ENCODE assay signal across 13 cellular contexts in genomic region chr12:57868870-57869609, GRCh38. TPM values are rescaled to one million over a fixed set of nuclear protein-coding genes. Genes with fewer than 3 reads are reported as not detected.
DNase-seq lines count a peak whose midpoint lies in the region; ATAC-seq and TF ChIP-seq lines count a peak whose summit lies in the region.
"Had no signal": no experiment of that assay in that cellular context is flagged by ENCODE, and none has a peak within 500 bp of the region (broad histone marks: within the 10 kb centered on the region; RNA-seq: fewer than 3 reads in every experiment).

No MANE protein-coding gene starts in this region.

- no peak for ATAC-seq in HG03045 (IDR thresholded peaks at IDR 0.05; ENCODE audit: unreplicated experiment)
- ATAC-seq in GM18517 (IDR thresholded peaks at IDR 0.05; ENCODE audit: unreplicated experiment) = no peak

- H3K9me3 Mint-ChIP-seq in HFFc6 = no peaks in the 10 kb centered on the region
- no peaks in the 10 kb centered on the region for H3K9me3 Mint-ChIP-seq in Calu3 (ENCODE audit: low read depth, unreplicated experiment)

- H3K27ac ChIP-seq in substantia nigra (ENCODE audit: low read depth, low read length, poor library complexity, severe bottlenecking) = peak overlapping the region; percentile 70
- H3K27ac ChIP-seq: spleen had no signal

- H3K27ac Mint-ChIP-seq in HFFc6 = peak overlapping the region; percentile 61
- no peak overlapping the region for H3K27ac Mint-ChIP-seq in Calu3 (ENCODE audit: unreplicated experiment)

- BruUV-seq in Calu3 (replicated peaks; lab: Mats Ljungman, UMichigan) = no TSS peak

- no peaks in the 10 kb centered on the region for H3K36me3 Mint-ChIP-seq in HFFc6 (ENCODE audit: low read depth)
- H3K36me3 Mint-ChIP-seq in Calu3 (ENCODE audit: insufficient read depth, unreplicated experiment) = peaks cover 5% of the 10 kb centered on the region

- CTCF ChIA-PET in Calu3 (lab: Charles Lee) = interaction anchor here (0.6 to 1.7 kb wide), 3 partner anchors 25 to 1021 kb away, joined by 3 to 4 read pairs (median 4); no protein-coding TSS in a partner anchor

- intact Hi-C loops in Calu3 (cut with micrococcal nuclease; ENCODE audit: unreplicated experiment) = no loop called here

- no peak for TF ChIP-seq CTCF in HFFc6 (IDR thresholded peaks at IDR 0.05)
- TF ChIP-seq CTCF in GM20000 (IDR thresholded peaks at IDR 0.05; ENCODE audit: extremely low read depth, missing control alignments) = no peak
- TF ChIP-seq CTCF in Calu3 (IDR thresholded peaks at IDR 0.05; ENCODE audit: unreplicated experiment) = no peak

- peak overlapping the region; percentile 24; the same call in 1 of the 2 replicates for H3K4me3 Mint-ChIP-seq in HFFc6
- no peak overlapping the region for H3K4me3 Mint-ChIP-seq in Calu3 (ENCODE audit: low read depth, unreplicated experiment)

- DNase-seq in HFFc6 (no peak), anterior cingulate cortex (lab: John Stamatoyannopoulos, UW) (peak in 55 of 58 donors; percentile 29 to 85 (median 61)), left kidney (ENCODE audit: low read depth, low spot score) (peak; percentile 74), substantia nigra (lab: John Stamatoyannopoulos, UW) (peak in 35 of 49 donors; percentile 11 to 77 (median 39)), GM20000 (ENCODE audit: low spot score) (no peak), Calu3 (no peak)
- DNase-seq: foreskin melanocyte, KG1, SHP77 treated with DMSO at 0.1 percent for 48 hours, spleen, trophoblast cell had no signal

- H3K27me3 Mint-ChIP-seq in HFFc6 (ENCODE audit: insufficient read depth) = peaks cover 2% of the 10 kb centered on the region
- H3K27me3 Mint-ChIP-seq in Calu3 (ENCODE audit: unreplicated experiment) = peaks cover 14% of the 10 kb centered on the region

- H3K4me1 Mint-ChIP-seq in HFFc6 (ENCODE audit: low read depth) = peaks cover 31% of the 10 kb centered on the region
- H3K4me1 Mint-ChIP-seq in Calu3 (ENCODE audit: low read depth, unreplicated experiment) = no peaks in the 10 kb centered on the region

RNA-seq across cellular contexts. Expression of gene CTDSP2, which starts 22.5 kb away (rescaled TPM):
- 100 to 1,000 TPM in 5 of 6 experiments, 10 to 100 TPM in 1; 99.2 to 128 (median 111) TPM for total RNA-seq in HFFc6 (2021; fragmentation: NEBNext Ultra II Directional; extraction: Animal tissue kit (Norgen Biotek cat#: 25700))
- 117 and 119 TPM in 2 replicates for total RNA-seq in Calu3 (2022)

RNA-seq across cellular contexts. Expression of gene AVIL, which starts 50.5 kb away (rescaled TPM):
- total RNA-seq in HFFc6 (2021; fragmentation: NEBNext Ultra II Directional; extraction: Animal tissue kit (Norgen Biotek cat#: 25700)) = 1 to 10 TPM in 1 of 6 experiments, under 1 TPM in 5; 0.14 to 1.1 (median 0.67) TPM
- total RNA-seq in Calu3 (2022) = 6.4 and 7.9 TPM in 2 replicates

Comparison
In these comparisons a context has a peak if more than half of its experiments do, and no peak if none do; other contexts are left out.
1. DNase-seq: peak in anterior cingulate cortex (55 of 58), left kidney (single experiment) and substantia nigra (35 of 49); none in HFFc6 (single experiment), GM20000 (single experiment) and Calu3 (single experiment).